Comparison of ENCODE assay signal across 30 cellular contexts in genomic region chr19:5908773-5909442, GRCh38. TPM values are rescaled to one million over a fixed set of nuclear protein-coding genes. Genes with fewer than 3 reads are reported as not detected.
DNase-seq lines count a peak whose midpoint lies in the region; ATAC-seq and TF ChIP-seq lines count a peak whose summit lies in the region.
"Had no signal": no experiment of that assay in that cellular context is flagged by ENCODE, and none has a peak within 500 bp of the region (broad histone marks: within the 10 kb centered on the region; RNA-seq: fewer than 3 reads in every experiment).

No MANE protein-coding gene starts in this region.

- H3K36me3 Mint-ChIP-seq in neural crest cell (ENCODE audit: low read depth): no peaks in the 10 kb centered on the region
- peaks cover 7% of the 10 kb centered on the region for H3K36me3 Mint-ChIP-seq in stimulated activated effector memory CD8-positive, alpha-beta T cell treated with anti-CD3 and anti-CD28 coated beads, Interleukin-12 subunit alpha, Interleukin-12 subunit beta, amount 100 ng/mL, for 72 hours
- H3K36me3 Mint-ChIP-seq: activated CD4-positive, alpha-beta memory T cell treated with anti-CD3 and anti-CD28 coated beads for 36 hours; type B pancreatic cell had no signal

- ATAC-seq in HG03460 (IDR thresholded peaks at IDR 0.05; ENCODE audit: unreplicated experiment): no peak
- ATAC-seq in stimulated activated effector memory CD8-positive, alpha-beta T cell treated with anti-CD3 and anti-CD28 coated beads, Interleukin-12 subunit alpha, Interleukin-12 subunit beta, amount 100 ng/mL, for 72 hours: no peak
- ATAC-seq: activated CD4-positive, CD25-positive, alpha-beta regulatory T cell treated with anti-CD3 and anti-CD28 coated beads, Interleukin-2, amount 50 U/mL, for 24 hours; naive thymus-derived CD8-positive, alpha-beta T cell; Panc1 had no signal

- peak; percentile 64 for DNase-seq in NCI-H146 (lab: John Stamatoyannopoulos, UW)
- no peak for DNase-seq in neural crest cell (ENCODE audit: low read depth, low spot score)
- no peak for DNase-seq in RPMI8226
- no peak for DNase-seq in stimulated activated effector memory CD8-positive, alpha-beta T cell treated with anti-CD3 and anti-CD28 coated beads, Interleukin-12 subunit alpha, Interleukin-12 subunit beta, amount 100 ng/mL, for 72 hours (ENCODE audit: low spot score in 2 of 2)
- DNase-seq: ACHN; activated CD4-positive, alpha-beta memory T cell treated with anti-CD3 and anti-CD28 coated beads for 36 hours; activated CD8-positive, alpha-beta memory T cell treated with anti-CD3 and anti-CD28 coated beads, Interleukin-2, amount 50 U/mL, for 4 hours; activated naive CD4-positive, alpha-beta T cell treated with anti-CD3 and anti-CD28 coated beads, Interleukin-2, amount 50 U/mL, for 16 hours; BE2C; CD8-positive, alpha-beta memory T cell; effector CD8-positive, alpha-beta T cell; erythroblast; Karpas-422; midbrain; naive thymus-derived CD8-positive, alpha-beta T cell; NCI-H1436; NCI-H2107; NCI-H510A; stomach; T-helper 1 cell had no signal

- peak overlapping the region; percentile 92 for H3K27ac ChIP-seq in angular gyrus (ENCODE audit: low read depth, low read length)
- H3K27ac ChIP-seq: SJSA1 had no signal

- H3K27me3 Mint-ChIP-seq in neural crest cell (ENCODE audit: low read depth): peaks cover 6% of the 10 kb centered on the region
- H3K27me3 Mint-ChIP-seq: activated CD4-positive, alpha-beta memory T cell treated with anti-CD3 and anti-CD28 coated beads for 36 hours; CD8-positive, alpha-beta memory T cell; naive thymus-derived CD8-positive, alpha-beta T cell; type B pancreatic cell had no signal

- H3K4me1 Mint-ChIP-seq in neural crest cell: peaks cover 27% of the 10 kb centered on the region
- peaks cover 16% of the 10 kb centered on the region for H3K4me1 Mint-ChIP-seq in stimulated activated effector memory CD8-positive, alpha-beta T cell treated with anti-CD3 and anti-CD28 coated beads, Interleukin-12 subunit alpha, Interleukin-12 subunit beta, amount 100 ng/mL, for 72 hours

- peak overlapping the region; percentile 57 for H3K27ac Mint-ChIP-seq in neural crest cell (ENCODE audit: unreplicated experiment)
- no peak overlapping the region for H3K27ac Mint-ChIP-seq in stimulated activated effector memory CD8-positive, alpha-beta T cell treated with anti-CD3 and anti-CD28 coated beads, Interleukin-12 subunit alpha, Interleukin-12 subunit beta, amount 100 ng/mL, for 72 hours
- H3K27ac Mint-ChIP-seq: activated CD4-positive, alpha-beta memory T cell treated with anti-CD3 and anti-CD28 coated beads for 36 hours had no signal

- no peak overlapping the region for H3K4me3 Mint-ChIP-seq in neural crest cell
- H3K4me3 Mint-ChIP-seq in stimulated activated effector memory CD8-positive, alpha-beta T cell treated with anti-CD3 and anti-CD28 coated beads, Interleukin-12 subunit alpha, Interleukin-12 subunit beta, amount 100 ng/mL, for 72 hours: no peak overlapping the region
- H3K4me3 Mint-ChIP-seq: activated CD4-positive, alpha-beta memory T cell treated with anti-CD3 and anti-CD28 coated beads for 36 hours; CD8-positive, alpha-beta memory T cell; naive thymus-derived CD8-positive, alpha-beta T cell had no signal

- no peaks in the 10 kb centered on the region for H3K9me3 Mint-ChIP-seq in neural crest cell
- no peaks in the 10 kb centered on the region for H3K9me3 Mint-ChIP-seq in stimulated activated effector memory CD8-positive, alpha-beta T cell treated with anti-CD3 and anti-CD28 coated beads, Interleukin-12 subunit alpha, Interleukin-12 subunit beta, amount 100 ng/mL, for 72 hours
- H3K9me3 Mint-ChIP-seq: activated CD4-positive, alpha-beta memory T cell treated with anti-CD3 and anti-CD28 coated beads for 36 hours; CD8-positive, alpha-beta memory T cell; naive thymus-derived CD8-positive, alpha-beta T cell; type B pancreatic cell had no signal

- TF ChIP-seq CTCF in neural crest cell (conservative IDR thresholded peaks at IDR 0.05): no peak

RNA-seq across cellular contexts. Expression of gene VMAC, which starts 4.2 kb away (rescaled TPM):
- 0.89 and 1.7 TPM in 2 replicates for total RNA-seq in neural crest cell

RNA-seq across cellular contexts. Expression of gene CAPS, which starts 5.1 kb away (rescaled TPM):
- total RNA-seq in neural crest cell: 1.6 and 2.6 TPM in 2 replicates

RNA-seq across cellular contexts. Expression of gene NDUFA11, which starts 5.3 kb away (rescaled TPM):
- 230 and 239 TPM in 2 replicates for total RNA-seq in neural crest cell

RNA-seq across cellular contexts. Expression of gene FUT5, which starts 38.6 kb away (rescaled TPM):
- not detected in 2 replicates for total RNA-seq in neural crest cell
- total RNA-seq: breast epithelium; CD8-positive, alpha-beta memory T cell; lower leg skin; osteocyte; renal cortical epithelial cell; SJSA1 had no signal

RNA-seq across cellular contexts. Expression of gene FUT3, which starts 57.7 kb away (rescaled TPM):
- total RNA-seq in neural crest cell: not detected in 2 replicates
- total RNA-seq: activated CD4-positive, alpha-beta memory T cell treated with anti-CD3 and anti-CD28 coated beads for 36 hours; CD8-positive, alpha-beta memory T cell; osteocyte; SJSA1 had no signal
